13 cellular contexts compared by ENCODE assay signal in the genomic region with DNA sequence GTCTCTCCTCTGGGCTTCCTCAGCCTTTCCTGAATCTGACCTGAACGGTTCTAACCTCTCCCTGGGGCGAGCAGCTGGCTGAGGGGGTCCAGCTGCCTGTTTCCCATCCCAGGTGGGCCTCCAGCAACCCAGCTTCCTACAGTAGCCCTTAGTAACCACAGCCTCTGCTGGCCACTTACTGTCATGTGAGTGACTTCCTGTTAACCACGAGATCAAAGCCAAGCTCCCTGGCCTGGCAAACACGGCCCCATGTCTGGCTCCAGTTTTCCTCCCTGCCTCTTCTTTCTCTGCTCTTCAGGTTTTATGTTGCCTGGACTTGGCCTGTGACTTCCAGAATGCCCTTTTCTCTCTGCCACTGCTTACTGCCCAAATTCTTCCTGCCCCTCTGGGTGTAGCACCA. TPM values are rescaled to one million over a fixed set of nuclear protein-coding genes. Genes with fewer than 3 reads are reported as not detected.
A peak's percentile ranks its signal among the peaks of the same experiment; 100 is the strongest.
DNase-seq lines count a peak whose midpoint lies in the region; ATAC-seq lines count a peak whose summit lies in the region.
"Had no signal": no experiment of that assay in that cellular context is flagged by ENCODE, and none has a peak within 500 bp of the region (broad histone marks: within the 10 kb centered on the region; RNA-seq: fewer than 3 reads in every experiment).

No MANE protein-coding gene starts in this region.

- H2BK5ac ChIP-seq in trophoblast cell (ENCODE audit: low read depth, low read length, poor library complexity) = no peak overlapping the region

- H2AK5ac ChIP-seq in trophoblast cell (ENCODE audit: low read length) = no peak overlapping the region

- peak overlapping the region; percentile 40 for H3K27ac ChIP-seq in trophoblast cell (ENCODE audit: low read depth, low read length)
- H3K27ac ChIP-seq: neutrophil had no signal

- no peak overlapping the region for H3K9ac ChIP-seq in trophoblast cell (ENCODE audit: low read length)

- no peak overlapping the region for H4K12ac ChIP-seq in trophoblast cell (ENCODE audit: low read depth, low read length)

- no peak overlapping the region for H3K4me2 ChIP-seq in trophoblast cell (ENCODE audit: low read length)

- H3K4me1 ChIP-seq in trophoblast cell (ENCODE audit: control insufficient read depth in 1 of 2, insufficient read depth in 2 of 2, low read length in 2 of 2) = peaks cover 31 to 44% of the 10 kb centered on the region in 2 experiments

- peak overlapping the region; percentile 36 for H3K14ac ChIP-seq in trophoblast cell (ENCODE audit: low read length)

- no peaks in the 10 kb centered on the region for H3K9me3 Mint-ChIP-seq in activated CD4-positive, alpha-beta memory T cell treated with anti-CD3 and anti-CD28 coated beads, Interleukin-2, amount 10 ng/mL, durations not matched to agents 7 days and 5 days
- no peaks in the 10 kb centered on the region for H3K9me3 Mint-ChIP-seq in natural killer cell treated with Interleukin-12 subunit alpha and Interleukin-12 subunit beta and Interleukin-15 and Interleukin-18, amount 100 ng/mL, for 72 hours
- H3K9me3 Mint-ChIP-seq: activated CD4-positive, alpha-beta memory T cell treated with anti-CD3 and anti-CD28 coated beads for 36 hours had no signal

- peaks cover 4% of the 10 kb centered on the region for H3K4me1 Mint-ChIP-seq in activated CD4-positive, alpha-beta memory T cell treated with anti-CD3 and anti-CD28 coated beads, Interleukin-2, amount 10 ng/mL, durations not matched to agents 7 days and 5 days
- H3K4me1 Mint-ChIP-seq in natural killer cell treated with Interleukin-12 subunit alpha and Interleukin-12 subunit beta and Interleukin-15 and Interleukin-18, amount 100 ng/mL, for 72 hours (ENCODE audit: low read depth in 2 of 2) = peaks cover 10 to 19% of the 10 kb centered on the region in 2 donors

- no peaks in the 10 kb centered on the region for H3K27me3 ChIP-seq in trophoblast cell (ENCODE audit: insufficient read depth, low read length)

- H4K91ac ChIP-seq in trophoblast cell (ENCODE audit: low read depth, low read length) = peak overlapping the region; percentile 40

- H3K4me3 Mint-ChIP-seq in activated CD4-positive, alpha-beta memory T cell treated with anti-CD3 and anti-CD28 coated beads, Interleukin-2, amount 10 ng/mL, durations not matched to agents 7 days and 5 days = no peak overlapping the region
- H3K4me3 Mint-ChIP-seq in natural killer cell treated with Interleukin-12 subunit alpha and Interleukin-12 subunit beta and Interleukin-15 and Interleukin-18, amount 100 ng/mL, for 72 hours = no peak overlapping the region
- H3K4me3 Mint-ChIP-seq: activated CD4-positive, alpha-beta memory T cell treated with anti-CD3 and anti-CD28 coated beads for 36 hours; activated naive CD8-positive, alpha-beta T cell had no signal

- no CpG with 5 or more reads among the region's 4 CpGs for WGBS in trophoblast cell (ENCODE audit: extremely low coverage, insufficient coverage, insufficient read length)

- H3K4me3 ChIP-seq in trophoblast cell (ENCODE audit: low read depth, low read length) = no peak overlapping the region

- no peaks in the 10 kb centered on the region for H3K36me3 ChIP-seq in trophoblast cell (ENCODE audit: control insufficient read depth in 1 of 2, insufficient read depth in 2 of 2, low read length in 2 of 2)
- H3K36me3 ChIP-seq: neutrophil had no signal

- H2AFZ ChIP-seq in trophoblast cell (ENCODE audit: insufficient read depth, low read length, poor library complexity) = no peak overlapping the region

- H3K18ac ChIP-seq in trophoblast cell (ENCODE audit: low read length) = no peak overlapping the region

- no peak overlapping the region for H3K23ac ChIP-seq in trophoblast cell (ENCODE audit: low read length)

- H3K9me3 ChIP-seq in trophoblast cell (ENCODE audit: insufficient read depth, low read depth, low read length) = no peaks in the 10 kb centered on the region
- H3K9me3 ChIP-seq: neutrophil had no signal

- H3K79me2 ChIP-seq in trophoblast cell (ENCODE audit: control insufficient read depth, insufficient read depth, low read length, poor library complexity) = peaks cover 2% of the 10 kb centered on the region

- POLR2A ChIA-PET in activated CD4-positive, alpha-beta memory T cell treated with anti-CD3 and anti-CD28 coated beads, Interleukin-2, amount 10 ng/mL, durations not matched to agents 7 days and 5 days (lab: Charles Lee) = no interaction called here

- peaks cover 14% of the 10 kb centered on the region for H3K79me1 ChIP-seq in trophoblast cell (ENCODE audit: low read length)

- peak; percentile 60 for DNase-seq in ELF-1 (ENCODE audit: low read depth, low spot score)
- peak; percentile 54 for DNase-seq in NCI-H2196 (lab: John Stamatoyannopoulos, UW; ENCODE audit: unreplicated experiment)
- DNase-seq in globus pallidus (ENCODE audit: low spot score) = peak; percentile 31
- no peak for DNase-seq in trophoblast cell
- DNase-seq in activated CD4-positive, alpha-beta memory T cell treated with anti-CD3 and anti-CD28 coated beads, Interleukin-2, amount 10 ng/mL, durations not matched to agents 7 days and 5 days = no peak
- no peak for DNase-seq in natural killer cell treated with Interleukin-12 subunit alpha and Interleukin-12 subunit beta and Interleukin-15 and Interleukin-18, amount 100 ng/mL, for 72 hours (ENCODE audit: low spot score)
- DNase-seq in NCI-H1417 (lab: John Stamatoyannopoulos, UW) = no peak
- DNase-seq: activated CD4-positive, alpha-beta memory T cell treated with anti-CD3 and anti-CD28 coated beads for 36 hours; effector CD8-positive, alpha-beta T cell; NCI-H2171 treated with DMSO at 0.1 percent for 48 hours had no signal

- no peak overlapping the region for H3K27ac Mint-ChIP-seq in activated CD4-positive, alpha-beta memory T cell treated with anti-CD3 and anti-CD28 coated beads, Interleukin-2, amount 10 ng/mL, durations not matched to agents 7 days and 5 days
- no peak overlapping the region for H3K27ac Mint-ChIP-seq in natural killer cell treated with Interleukin-12 subunit alpha and Interleukin-12 subunit beta and Interleukin-15 and Interleukin-18, amount 100 ng/mL, for 72 hours
- H3K27ac Mint-ChIP-seq: activated CD4-positive, alpha-beta memory T cell treated with anti-CD3 and anti-CD28 coated beads for 36 hours; activated naive CD8-positive, alpha-beta T cell had no signal

- peaks cover 30% of the 10 kb centered on the region for H3K27me3 Mint-ChIP-seq in activated CD4-positive, alpha-beta memory T cell treated with anti-CD3 and anti-CD28 coated beads, Interleukin-2, amount 10 ng/mL, durations not matched to agents 7 days and 5 days
- H3K27me3 Mint-ChIP-seq in natural killer cell treated with Interleukin-12 subunit alpha and Interleukin-12 subunit beta and Interleukin-15 and Interleukin-18, amount 100 ng/mL, for 72 hours = peaks cover 20 to 29% of the 10 kb centered on the region in 2 donors

- H3K36me3 Mint-ChIP-seq in activated CD4-positive, alpha-beta memory T cell treated with anti-CD3 and anti-CD28 coated beads, Interleukin-2, amount 10 ng/mL, durations not matched to agents 7 days and 5 days (ENCODE audit: low read depth) = no peaks in the 10 kb centered on the region
- H3K36me3 Mint-ChIP-seq in natural killer cell treated with Interleukin-12 subunit alpha and Interleukin-12 subunit beta and Interleukin-15 and Interleukin-18, amount 100 ng/mL, for 72 hours = no peaks in the 10 kb centered on the region
- H3K36me3 Mint-ChIP-seq: activated CD4-positive, alpha-beta memory T cell treated with anti-CD3 and anti-CD28 coated beads for 36 hours; activated naive CD8-positive, alpha-beta T cell had no signal

- ATAC-seq in natural killer cell treated with Interleukin-12 subunit alpha and Interleukin-12 subunit beta and Interleukin-15 and Interleukin-18, amount 100 ng/mL, for 72 hours = no peak
- ATAC-seq in HG03521 (IDR thresholded peaks at IDR 0.05; ENCODE audit: unreplicated experiment) = no peak

- H4K8ac ChIP-seq in trophoblast cell (ENCODE audit: low read depth, low read length) = no peak overlapping the region

- no peak overlapping the region for H2BK120ac ChIP-seq in trophoblast cell (ENCODE audit: insufficient read depth, low read length, poor library complexity)

- peak overlapping the region; percentile 13 for H3K4ac ChIP-seq in trophoblast cell (ENCODE audit: low read depth, low read length)

- CTCF ChIA-PET in activated CD4-positive, alpha-beta memory T cell treated with anti-CD3 and anti-CD28 coated beads, Interleukin-2, amount 10 ng/mL, durations not matched to agents 7 days and 5 days (lab: Charles Lee) = no interaction called here

- peak overlapping the region; percentile 47 for H2BK12ac ChIP-seq in trophoblast cell (ENCODE audit: low read length)

RNA-seq across cellular contexts. Expression of gene DAB2IP, which starts 47.2 kb away (rescaled TPM):
- 22.7 and 24.2 TPM in 2 replicates for polyA plus RNA-seq in trophoblast cell (2013)
- not detected for total RNA-seq in activated CD4-positive, alpha-beta memory T cell treated with anti-CD3 and anti-CD28 coated beads, Interleukin-2, amount 10 ng/mL, durations not matched to agents 7 days and 5 days
- under 1 TPM; 0.07 to 0.53 TPM for total RNA-seq in natural killer cell treated with Interleukin-12 subunit alpha and Interleukin-12 subunit beta and Interleukin-15 and Interleukin-18, amount 100 ng/mL, for 72 hours
- total RNA-seq: activated CD4-positive, alpha-beta memory T cell treated with anti-CD3 and anti-CD28 coated beads for 36 hours had no signal

Comparison
In these comparisons a context has a peak if more than half of its experiments do, and no peak if none do; other contexts are left out.
1. DNase-seq: peak in ELF-1 (single experiment), NCI-H2196 (single experiment) and globus pallidus (single experiment); none in trophoblast cell (0 of 2), activated CD4-positive, alpha-beta memory T cell treated with anti-CD3 and anti-CD28 coated beads, Interleukin-2, amount 10 ng/mL, durations not matched to agents 7 days and 5 days (single experiment), natural killer cell treated with Interleukin-12 subunit alpha and Interleukin-12 subunit beta and Interleukin-15 and Interleukin-18, amount 100 ng/mL, for 72 hours (single experiment) and NCI-H1417 (0 of 3).